In genomic region chr1:116131866-116132605, GRCh38 we compare ENCODE assay signal across 1 cellular context.
A peak's percentile ranks its signal among the peaks of the same experiment; 100 is the strongest.
TF ChIP-seq lines count a peak whose summit lies in the region.

No MANE protein-coding gene starts in this region.

TF ChIP-seq in HepG2, 621 proteins besides CTCF, POLR2A, EP300 and RAD21:
- no peak for TF ChIP-seq TBX2 (CRISPR knock-in tag; IDR thresholded peaks at IDR 0.05; ENCODE audit: borderline replicate concordance)
- peak; percentile 33; the same call in 1 of the 2 replicates for TF ChIP-seq CEBPB (IDR thresholded peaks at IDR 0.05; ENCODE audit: borderline replicate concordance, low read depth, low read length)
- TF ChIP-seq NFE2L2 (IDR thresholded peaks at IDR 0.05; ENCODE audit: low read length): peak; percentile 53
